In genomic region chr16:3550851-3551847, GRCh38 we compare ENCODE assay signal across 15 cellular contexts. TPM values are rescaled to one million over a fixed set of nuclear protein-coding genes. Genes with fewer than 3 reads are reported as not detected.
"Had no signal": no experiment of that assay in that cellular context is flagged by ENCODE, and none has a peak within 500 bp of the region (broad histone marks: within the 10 kb centered on the region; RNA-seq: fewer than 3 reads in every experiment).

No MANE protein-coding gene starts in this region.

- DNase-seq: activated CD4-positive, alpha-beta T cell treated with anti-CD3 and anti-CD28 coated beads, Interleukin-2, amount 50 U/mL, for 48 hours; adrenal gland; caudate nucleus; cortex of kidney; effector CD4-positive, alpha-beta T cell; foreskin keratinocyte; sigmoid colon; SJCRH30; spleen; T1000 had no signal

- H3K4me3 ChIP-seq: adrenal gland, pancreas, sigmoid colon, SJCRH30, spleen had no signal

- H3K4me1 ChIP-seq: adrenal gland, foreskin keratinocyte, pancreas, sigmoid colon, SJCRH30 had no signal

- ATAC-seq: activated CD4-positive, CD25-positive, alpha-beta regulatory T cell treated with anti-CD3 and anti-CD28 coated beads, Interleukin-2, amount 50 U/mL, for 24 hours; foreskin keratinocyte; pancreas had no signal

- H3K36me3 ChIP-seq: adrenal gland, pancreas, sigmoid colon, SJCRH30 had no signal

- H3K27ac ChIP-seq: adrenal gland, foreskin keratinocyte, pancreas, sigmoid colon, SJCRH30, spleen had no signal

- H3K27me3 ChIP-seq: adrenal gland, foreskin keratinocyte, pancreas, sigmoid colon, SJCRH30, spleen had no signal

- H3K9me3 ChIP-seq: adrenal gland, pancreas, sigmoid colon, SJCRH30, spleen had no signal

RNA-seq across cellular contexts. Expression of gene NLRC3, which starts 26.1 kb away (rescaled TPM):
- total RNA-seq: foreskin keratinocyte had no signal
- polyA plus RNA-seq: foreskin keratinocyte had no signal

RNA-seq across cellular contexts. Expression of gene C16orf90, which starts 55.9 kb away (rescaled TPM):
- total RNA-seq: adrenal gland, foreskin keratinocyte, lower leg skin, pancreas, sigmoid colon, SJCRH30, spleen, urinary bladder had no signal
- polyA plus RNA-seq: adrenal gland, foreskin keratinocyte, pancreas, sigmoid colon, spleen, thymus, urinary bladder had no signal
